23 cellular contexts compared by ENCODE assay signal in genomic region chr4:98977557-98977956, GRCh38.
"Had no signal": no experiment of that assay in that cellular context is flagged by ENCODE, and none has a peak within 500 bp of the region (broad histone marks: within the 10 kb centered on the region; RNA-seq: fewer than 3 reads in every experiment).

No MANE protein-coding gene starts in this region.

- H3K36me3 ChIP-seq: neural progenitor cell, ovary, right lobe of liver, sigmoid colon, stomach, tibial artery, transverse colon, upper lobe of right lung, uterus had no signal

- H3K27me3 ChIP-seq: neural progenitor cell, ovary, right lobe of liver, sigmoid colon, stomach, tibial artery, transverse colon, upper lobe of right lung, uterus had no signal

- H3K27ac ChIP-seq: neural progenitor cell, ovary, parathyroid adenoma, psoas muscle, right lobe of liver, sigmoid colon, stomach, tibial artery, transverse colon, upper lobe of right lung, uterus had no signal

- H3K4me2 ChIP-seq: neural progenitor cell had no signal

- H2AFZ ChIP-seq: neural progenitor cell, parathyroid adenoma had no signal

- H3K9me3 ChIP-seq: ovary, psoas muscle, right lobe of liver, sigmoid colon, stomach, tibial artery, transverse colon, upper lobe of right lung, uterus had no signal

- H3K79me2 ChIP-seq: parathyroid adenoma had no signal

- DNase-seq: natural killer cell; occipital lobe; ovary; posterior cingulate gyrus; psoas muscle; right cardiac atrium; right lobe of liver; sigmoid colon; small intestine; stimulated activated CD4-positive, alpha-beta T cell treated with anti-CD3 and anti-CD28 coated beads, Interleukin-15, amount 100 ng/mL, for 24 hours; stimulated activated CD4-positive, alpha-beta T cell treated with anti-CD3 and anti-CD28 coated beads, Interleukin-2, amount 100 ng/mL, for 24 hours; stimulated activated CD4-positive, alpha-beta T cell treated with anti-CD3 and anti-CD28 coated beads, Interleukin-2, amount 100 ng/mL, for 48 hours; stimulated activated CD4-positive, alpha-beta T cell treated with anti-CD3 and anti-CD28 coated beads, Interleukin-4, amount 100 ng/mL, for 24 hours; stimulated activated naive B cell treated with anti-CD40 and anti-IgM and Interleukin-4, amounts not matched to agents 10 μg/mL and 1 μg/mL and 100 μg/mL, for 72 hours; stimulated activated naive CD4-positive, alpha-beta T cell treated with Interleukin-2 at 50 U/mL for 16 hours; stomach; tibial artery; transverse colon; upper lobe of right lung; uterus had no signal

- H3K4me1 ChIP-seq: neural progenitor cell, parathyroid adenoma, psoas muscle, right lobe of liver, sigmoid colon, stomach, transverse colon, upper lobe of right lung, uterus had no signal

- ATAC-seq: natural killer cell; psoas muscle; right cardiac atrium; right lobe of liver; stimulated activated effector memory CD8-positive, alpha-beta T cell treated with anti-CD3 and anti-CD28 coated beads, Interleukin-12 subunit alpha, Interleukin-12 subunit beta, amount 100 ng/mL, for 72 hours; stimulated activated naive B cell treated with anti-CD40 and anti-IgM and Interleukin-4, amounts not matched to agents 10 μg/mL and 1 μg/mL and 100 μg/mL, for 72 hours; upper lobe of right lung had no signal

- H3K9ac ChIP-seq: neural progenitor cell, parathyroid adenoma had no signal

- H3K4me3 ChIP-seq: neural progenitor cell, ovary, psoas muscle, right lobe of liver, sigmoid colon, stomach, tibial artery, transverse colon, upper lobe of right lung, uterus had no signal
